ENCODE assay signal across 1 cellular context in the genomic region with DNA sequence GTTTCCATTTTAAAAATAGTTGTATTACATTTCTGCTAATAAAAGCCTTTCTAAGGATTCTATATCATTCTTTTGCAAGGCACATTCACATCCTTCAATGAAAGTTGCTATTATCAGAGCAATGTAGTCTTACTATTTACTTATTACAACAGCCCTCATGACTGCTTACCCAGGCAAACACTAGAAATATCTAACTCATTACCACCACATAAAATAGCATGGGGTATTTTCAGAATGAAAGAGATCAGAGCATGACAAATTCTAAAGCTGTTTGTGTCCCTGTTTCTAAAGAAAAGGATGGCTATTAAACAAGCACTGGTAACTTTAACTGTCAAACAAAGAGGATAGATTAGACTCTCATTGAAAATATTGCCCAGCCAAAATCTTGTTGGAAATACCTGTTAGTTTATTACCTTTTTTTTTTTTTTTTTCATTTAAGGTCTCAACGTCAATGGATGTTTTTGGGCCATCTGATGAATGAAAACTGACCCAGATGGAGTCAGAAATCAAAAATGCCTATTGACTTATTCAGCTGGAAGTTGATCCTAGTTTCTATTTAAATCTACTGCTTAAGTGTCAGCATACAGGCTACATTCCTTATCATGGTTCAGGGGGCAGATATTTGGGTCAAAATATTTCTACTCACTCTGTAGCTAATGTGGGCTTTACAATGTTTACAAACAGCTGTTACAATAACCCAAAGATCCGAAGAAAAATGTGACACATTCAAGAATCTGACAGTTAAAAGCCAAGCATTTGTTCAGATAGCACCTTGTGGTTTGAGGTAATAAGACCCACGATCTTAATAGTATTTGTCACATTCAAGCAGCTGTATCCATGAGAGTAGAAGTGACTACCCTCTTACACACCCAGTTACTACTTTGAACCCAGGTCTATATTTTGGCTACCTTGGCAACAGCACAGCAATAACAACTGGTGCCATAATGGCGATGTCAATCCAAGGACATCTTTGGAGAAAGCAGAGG.
TF ChIP-seq lines count a peak whose summit lies in the region.

No MANE protein-coding gene starts in this region.

TF ChIP-seq in K562, 482 proteins besides CTCF, POLR2A, EP300 and RAD21 (continued from another document):
- TF ChIP-seq, protein P1, sequence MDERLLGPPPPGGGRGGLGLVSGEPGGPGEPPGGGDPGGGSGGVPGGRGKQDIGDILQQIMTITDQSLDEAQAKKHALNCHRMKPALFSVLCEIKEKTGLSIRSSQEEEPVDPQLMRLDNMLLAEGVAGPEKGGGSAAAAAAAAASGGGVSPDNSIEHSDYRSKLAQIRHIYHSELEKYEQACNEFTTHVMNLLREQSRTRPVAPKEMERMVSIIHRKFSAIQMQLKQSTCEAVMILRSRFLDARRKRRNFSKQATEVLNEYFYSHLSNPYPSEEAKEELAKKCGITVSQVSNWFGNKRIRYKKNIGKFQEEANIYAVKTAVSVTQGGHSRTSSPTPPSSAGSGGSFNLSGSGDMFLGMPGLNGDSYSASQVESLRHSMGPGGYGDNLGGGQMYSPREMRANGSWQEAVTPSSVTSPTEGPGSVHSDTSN (CRISPR knock-in tag; IDR thresholded peaks at IDR 0.05; ENCODE audit: low read depth) = no peak
- TF ChIP-seq, protein P1 (tag; conservative IDR thresholded peaks at IDR 0.05; ENCODE audit: low read depth) = no peak
TF ChIP-seq in K562: peak in this region for 0.
